8 cellular contexts compared by ENCODE assay signal in genomic region chr10:89701238-89702120, GRCh38. TPM values are rescaled to one million over a fixed set of nuclear protein-coding genes. Genes with fewer than 3 reads are reported as not detected.
DNase-seq lines count a peak whose midpoint lies in the region; ATAC-seq and TF ChIP-seq lines count a peak whose summit lies in the region.

Gene KIF20B (plus strand): TSS chr10:89701590. CDS start chr10:89705295, 3,705 bp downstream.

- TF ChIP-seq POLR2A in GM19099 (IDR thresholded peaks at IDR 0.05; ENCODE audit: extremely low read depth, insufficient read length, low read depth): peak; percentile 90

- ATAC-seq in HG03432 (IDR thresholded peaks at IDR 0.05; ENCODE audit: unreplicated experiment): peak; percentile 98

- peak; percentile 98 for DNase-seq in Ammon's horn (ENCODE audit: low spot score)
- DNase-seq in NCI-H460 (ENCODE audit: extremely low read depth, low read depth): peak; percentile 96
- DNase-seq in activated CD4-positive, CD25-positive, alpha-beta regulatory T cell treated with anti-CD3 and anti-CD28 coated beads, Interleukin-2, amount 50 U/mL, for 72 hours: peak; percentile 94
- DNase-seq in cerebellum (ENCODE audit: low spot score): peak; percentile 98
- peak; percentile 99 for DNase-seq in islet precursor cell
- peak; percentile 87 to 94 (median 91) for DNase-seq in stimulated activated CD4-positive, alpha-beta T cell treated with anti-CD3 and anti-CD28 coated beads, Interleukin-12 subunit alpha, Interleukin-12 subunit beta, amount 100 ng/mL, for 48 hours (ENCODE audit: low read depth in 2 of 3, low spot score in 1 of 3)

RNA-seq across cellular contexts. Expression of gene KIF20B, which starts in this region (rescaled TPM):
- 25.9 and 30.3 TPM in 2 replicates for total RNA-seq in NCI-H460 (2014; rRNA removed; shearing (Covaris generic))
- polyA plus RNA-seq in NCI-H460 (2014; cell fraction: nucleus; rRNA removed): 13.7 and 18.0 TPM in 2 replicates
- total RNA-seq in cerebellum: 10.7 TPM

Comparison
In these comparisons a context has a peak if more than half of its experiments do, and no peak if none do; other contexts are left out.
1. Peak in every context shown above with its lines: DNase-seq and ATAC-seq.